In the genomic region with DNA sequence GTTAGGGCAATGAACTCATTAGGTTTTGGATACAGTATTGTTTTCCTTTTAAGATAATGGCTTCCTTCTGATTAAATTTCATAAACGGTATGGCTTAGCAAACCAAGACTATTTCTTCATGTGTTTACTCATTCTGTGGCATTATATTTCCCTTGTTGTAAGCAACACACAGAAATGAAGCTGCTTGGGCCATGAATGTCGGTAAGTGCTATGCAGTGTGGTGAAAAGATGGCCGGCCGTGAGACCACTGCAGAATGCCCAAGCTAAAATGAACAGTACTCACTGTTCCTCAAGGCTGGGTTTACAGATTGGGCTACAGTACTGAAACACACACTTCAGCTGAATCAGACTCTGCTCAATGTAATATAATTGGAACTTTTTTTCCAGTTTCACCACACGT, we compare ENCODE assay signal across 16 cellular contexts. TPM values are rescaled to one million over a fixed set of nuclear protein-coding genes. Genes with fewer than 3 reads are reported as not detected.
A peak's percentile ranks its signal among the peaks of the same experiment; 100 is the strongest.
DNase-seq lines count a peak whose midpoint lies in the region; ATAC-seq, FAIRE-seq and TF ChIP-seq lines count a peak whose summit lies in the region.
"Had no signal": no experiment of that assay in that cellular context is flagged by ENCODE, and none has a peak within 500 bp of the region (broad histone marks: within the 10 kb centered on the region; RNA-seq: fewer than 3 reads in every experiment).

No MANE protein-coding gene starts in this region.

- ATAC-seq in lower lobe of right lung (peak; percentile 12 to 29), GM21529 (IDR thresholded peaks at IDR 0.05; ENCODE audit: unreplicated experiment) (no peak)

- no peak for DNase-seq in activated naive CD4-positive, alpha-beta T cell treated with anti-CD3 and anti-CD28 coated beads for 36 hours
- DNase-seq in activated naive CD4-positive, alpha-beta T cell treated with Interleukin-2 at 50 U/mL for 16 hours, result no peak
- no peak for DNase-seq in activated CD4-positive, alpha-beta memory T cell treated with anti-CD3 and anti-CD28 coated beads, Interleukin-2, amount 10 ng/mL, durations not matched to agents 7 days and 5 days
- DNase-seq in lower lobe of right lung (no peak), urothelium cell line (ENCODE audit: low spot score) (no peak), NCI-H1930 (lab: John Stamatoyannopoulos, UW) (no peak)
- DNase-seq in activated CD4-positive, CD25-positive, alpha-beta regulatory T cell (lab: John Stamatoyannopoulos, UW), result no peak
- DNase-seq: hypothalamus, IMR-90, NCI-H1048 had no signal

- peaks cover 17% of the 10 kb centered on the region for H3K4me1 ChIP-seq in lower lobe of right lung
- H3K4me1 ChIP-seq: right atrium auricular region, SJSA1 had no signal

- peaks cover 6% of the 10 kb centered on the region for H3K9me3 Mint-ChIP-seq in activated naive CD4-positive, alpha-beta T cell treated with anti-CD3 and anti-CD28 coated beads for 36 hours
- H3K9me3 Mint-ChIP-seq in activated CD4-positive, alpha-beta memory T cell treated with anti-CD3 and anti-CD28 coated beads, Interleukin-2, amount 10 ng/mL, durations not matched to agents 7 days and 5 days, result peaks cover 5% of the 10 kb centered on the region
- H3K9me3 Mint-ChIP-seq: dendritic cell treated with granulocyte-macrophage colony-stimulating factor and Interleukin-4, amounts not matched to agents 40 ng/mL and 50 ng/mL, for 4 days had no signal

- POLR2A ChIA-PET in activated CD4-positive, alpha-beta memory T cell treated with anti-CD3 and anti-CD28 coated beads, Interleukin-2, amount 10 ng/mL, durations not matched to agents 7 days and 5 days (lab: Charles Lee), result interaction anchor here (0.7 to 1.8 kb wide), 5 partner anchors 22 to 708 kb away, joined by 3 to 9 read pairs (median 3); no protein-coding TSS in a partner anchor

- CTCF ChIA-PET in activated naive CD4-positive, alpha-beta T cell treated with anti-CD3 and anti-CD28 coated beads for 36 hours (lab: Charles Lee), result interaction anchor here (0.7 to 1.6 kb wide), 3 partner anchors 30 to 388 kb away, joined by 4 to 8 read pairs (median 5); no protein-coding TSS in a partner anchor
- CTCF ChIA-PET in activated CD4-positive, alpha-beta memory T cell treated with anti-CD3 and anti-CD28 coated beads, Interleukin-2, amount 10 ng/mL, durations not matched to agents 7 days and 5 days (lab: Charles Lee), result no interaction called here

- H3K4me1 Mint-ChIP-seq in activated naive CD4-positive, alpha-beta T cell treated with anti-CD3 and anti-CD28 coated beads for 36 hours (ENCODE audit: low read depth), result peaks cover 88% of the 10 kb centered on the region
- peaks cover 74% of the 10 kb centered on the region for H3K4me1 Mint-ChIP-seq in activated CD4-positive, alpha-beta memory T cell treated with anti-CD3 and anti-CD28 coated beads, Interleukin-2, amount 10 ng/mL, durations not matched to agents 7 days and 5 days

- FAIRE-seq in urothelium cell line (lab: Jason Lieb, UNC), result peak; percentile 63
- FAIRE-seq: astrocyte had no signal

- peak overlapping the region; percentile 53 for H3K4me3 Mint-ChIP-seq in activated naive CD4-positive, alpha-beta T cell treated with anti-CD3 and anti-CD28 coated beads for 36 hours
- peak overlapping the region; percentile 8 for H3K4me3 Mint-ChIP-seq in activated CD4-positive, alpha-beta memory T cell treated with anti-CD3 and anti-CD28 coated beads, Interleukin-2, amount 10 ng/mL, durations not matched to agents 7 days and 5 days
- H3K4me3 Mint-ChIP-seq: dendritic cell treated with granulocyte-macrophage colony-stimulating factor and Interleukin-4, amounts not matched to agents 40 ng/mL and 50 ng/mL, for 4 days had no signal

- H3K27me3 Mint-ChIP-seq in activated naive CD4-positive, alpha-beta T cell treated with anti-CD3 and anti-CD28 coated beads for 36 hours (ENCODE audit: low read depth), result no peaks in the 10 kb centered on the region
- no peaks in the 10 kb centered on the region for H3K27me3 Mint-ChIP-seq in activated CD4-positive, alpha-beta memory T cell treated with anti-CD3 and anti-CD28 coated beads, Interleukin-2, amount 10 ng/mL, durations not matched to agents 7 days and 5 days
- H3K27me3 Mint-ChIP-seq: dendritic cell treated with granulocyte-macrophage colony-stimulating factor and Interleukin-4, amounts not matched to agents 40 ng/mL and 50 ng/mL, for 4 days had no signal

- no peaks in the 10 kb centered on the region for H3K36me3 ChIP-seq in lower lobe of right lung
- H3K36me3 ChIP-seq: right atrium auricular region, SJSA1 had no signal

- peak overlapping the region; percentile 80 for H3K27ac Mint-ChIP-seq in activated naive CD4-positive, alpha-beta T cell treated with anti-CD3 and anti-CD28 coated beads for 36 hours
- H3K27ac Mint-ChIP-seq in activated CD4-positive, alpha-beta memory T cell treated with anti-CD3 and anti-CD28 coated beads, Interleukin-2, amount 10 ng/mL, durations not matched to agents 7 days and 5 days, result peak overlapping the region; percentile 64
- H3K27ac Mint-ChIP-seq: dendritic cell treated with granulocyte-macrophage colony-stimulating factor and Interleukin-4, amounts not matched to agents 40 ng/mL and 50 ng/mL, for 4 days had no signal

- no peak for TF ChIP-seq CTCF in lower lobe of right lung (IDR thresholded peaks at IDR 0.05)

- intact Hi-C loops in activated naive CD4-positive, alpha-beta T cell treated with anti-CD3 and anti-CD28 coated beads for 36 hours (cut with micrococcal nuclease), result loop anchor here (2.0 to 10.0 kb wide), 4 partner anchors 231 to 656 kb away; a partner anchor contains a TSS
- intact Hi-C loops in lower lobe of right lung (cut with DNase I), result no loop called here

- peaks cover 29% of the 10 kb centered on the region for H3K36me3 Mint-ChIP-seq in activated naive CD4-positive, alpha-beta T cell treated with anti-CD3 and anti-CD28 coated beads for 36 hours (ENCODE audit: low read depth)
- peaks cover 65% of the 10 kb centered on the region for H3K36me3 Mint-ChIP-seq in activated CD4-positive, alpha-beta memory T cell treated with anti-CD3 and anti-CD28 coated beads, Interleukin-2, amount 10 ng/mL, durations not matched to agents 7 days and 5 days (ENCODE audit: low read depth)

- no peaks in the 10 kb centered on the region for H3K27me3 ChIP-seq in lower lobe of right lung (ENCODE audit: low read depth)
- H3K27me3 ChIP-seq: right atrium auricular region, SJSA1 had no signal

- H3K9me3 ChIP-seq in lower lobe of right lung, result no peaks in the 10 kb centered on the region
- H3K9me3 ChIP-seq: right atrium auricular region, SJSA1 had no signal

- no peak overlapping the region for H3K4me3 ChIP-seq in lower lobe of right lung
- H3K4me3 ChIP-seq: right atrium auricular region, SJSA1 had no signal

- no peak overlapping the region for H3K27ac ChIP-seq in lower lobe of right lung
- H3K27ac ChIP-seq: right atrium auricular region, SJSA1 had no signal

RNA-seq across cellular contexts. Expression of a gene that starts 8.1 kb away (rescaled TPM):
- 10 to 100 TPM; 29.4 to 30.9 TPM for total RNA-seq in activated naive CD4-positive, alpha-beta T cell treated with anti-CD3 and anti-CD28 coated beads for 36 hours
- 10 to 100 TPM; 80.9 to 82.2 TPM for total RNA-seq in activated CD4-positive, alpha-beta memory T cell treated with anti-CD3 and anti-CD28 coated beads, Interleukin-2, amount 10 ng/mL, durations not matched to agents 7 days and 5 days
- 36.8 TPM for total RNA-seq in lower lobe of right lung
- total RNA-seq: H4, IMR-90, SJSA1 had no signal
